In the genomic region with DNA sequence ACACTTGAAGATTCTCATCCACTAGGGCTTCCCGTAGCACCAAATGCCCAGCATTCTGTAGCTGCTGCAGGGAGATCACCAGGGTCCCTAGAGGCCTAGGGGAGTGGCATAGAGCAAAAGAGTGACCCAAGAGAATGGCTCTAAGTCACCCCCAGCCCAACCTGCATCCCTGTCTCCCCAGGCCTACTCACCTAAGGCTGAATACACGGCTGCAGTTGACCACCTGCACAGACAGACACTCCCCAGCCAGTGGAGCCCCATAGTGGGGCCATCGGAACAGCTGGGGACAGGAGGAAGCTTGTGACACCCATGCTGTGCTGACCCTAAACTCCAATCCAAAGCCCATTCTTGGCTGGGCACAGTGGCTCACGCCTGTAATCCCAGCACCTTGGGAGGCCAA, we compare ENCODE assay signal across 25 cellular contexts. TPM values are rescaled to one million over a fixed set of nuclear protein-coding genes. Genes with fewer than 3 reads are reported as not detected.
DNase-seq lines count a peak whose midpoint lies in the region; ATAC-seq, FAIRE-seq and TF ChIP-seq lines count a peak whose summit lies in the region.
"Had no signal": no experiment of that assay in that cellular context is flagged by ENCODE, and none has a peak within 500 bp of the region (broad histone marks: within the 10 kb centered on the region; RNA-seq: fewer than 3 reads in every experiment).

No MANE protein-coding gene starts in this region.

- no peaks in the 10 kb centered on the region for H3F3A ChIP-seq in OCI-LY1 (ENCODE audit: insufficient read depth, low read length)

- no peaks in the 10 kb centered on the region for H3K9me3 ChIP-seq in OCI-LY1 (ENCODE audit: low read length)
- no peaks in the 10 kb centered on the region for H3K9me3 ChIP-seq in kidney (ENCODE audit: control insufficient read depth in 1 of 2, low read length in 2 of 2)
- no peaks in the 10 kb centered on the region for H3K9me3 ChIP-seq in spleen
- no peaks in the 10 kb centered on the region for H3K9me3 ChIP-seq in prostate gland
- H3K9me3 ChIP-seq: A549; BLaER1 treated with 17β-estradiol and CSF1 and Interleukin-3, amounts not matched to agents 10 nM and 100 nM had no signal

- H3K36me3 ChIP-seq in H7 (replicated peaks; ENCODE audit: control insufficient read depth, insufficient read depth, low read length) = no peaks in the 10 kb centered on the region
- H3K36me3 ChIP-seq in OCI-LY1 (ENCODE audit: insufficient read depth, low read length) = no peaks in the 10 kb centered on the region
- H3K36me3 ChIP-seq in kidney (ENCODE audit: control insufficient read depth in 1 of 2, insufficient read depth in 2 of 2, low read length in 2 of 2) = no peaks in the 10 kb centered on the region
- no peaks in the 10 kb centered on the region for H3K36me3 ChIP-seq in spleen
- no peaks in the 10 kb centered on the region for H3K36me3 ChIP-seq in prostate gland
- H3K36me3 ChIP-seq: BLaER1 treated with 17β-estradiol and CSF1 and Interleukin-3, amounts not matched to agents 10 nM and 100 nM had no signal

- no peak for TF ChIP-seq CTCF in OCI-LY1 (IDR thresholded peaks at IDR 0.05; ENCODE audit: low read length)
- TF ChIP-seq CTCF in kidney (IDR thresholded peaks at IDR 0.05; ENCODE audit: borderline replicate concordance, extremely low read depth, insufficient read depth) = no peak
- TF ChIP-seq CTCF in spleen (IDR thresholded peaks at IDR 0.05 in 8 of 11, conservative IDR thresholded peaks at IDR 0.05 in 3 of 11) = no peak
- no peak for TF ChIP-seq CTCF in prostate gland (IDR thresholded peaks at IDR 0.05)

- H2AFZ ChIP-seq in OCI-LY1 (ENCODE audit: low read length) = no peak overlapping the region

- no peak for FAIRE-seq in kidney (lab: Jason Lieb, UNC)
- FAIRE-seq: A549, G401.6 had no signal

- ATAC-seq in GM19328 (IDR thresholded peaks at IDR 0.05; ENCODE audit: unreplicated experiment) = no peak
- ATAC-seq: A549, Panc1 had no signal

- peak overlapping the region; percentile 69; the same call in 1 of the 2 replicates for H3K9ac ChIP-seq in OCI-LY1 (ENCODE audit: low read length)
- no peak overlapping the region for H3K9ac ChIP-seq in kidney (ENCODE audit: low read length in 2 of 2)
- H3K9ac ChIP-seq: BLaER1 treated with 17β-estradiol and CSF1 and Interleukin-3, amounts not matched to agents 10 nM and 100 nM had no signal

- peak overlapping the region; percentile 8 for H3K4me2 ChIP-seq in OCI-LY1 (ENCODE audit: low read length)
- H3K4me2 ChIP-seq: A549 had no signal

- no peaks in the 10 kb centered on the region for H3K79me2 ChIP-seq in OCI-LY1 (ENCODE audit: insufficient read depth, low read length)

- no peak overlapping the region for H3K4me3 ChIP-seq in H7 (ENCODE audit: insufficient read depth, low read depth, low read length)
- peak overlapping the region; percentile 44 for H3K4me3 ChIP-seq in OCI-LY1 (ENCODE audit: low read depth, low read length, poor library complexity, severe bottlenecking)
- H3K4me3 ChIP-seq in kidney (ENCODE audit: low read length in 2 of 2) = no peak overlapping the region
- no peak overlapping the region for H3K4me3 ChIP-seq in spleen
- H3K4me3 ChIP-seq in prostate gland = no peak overlapping the region
- H3K4me3 ChIP-seq: A549; BLaER1 treated with 17β-estradiol and CSF1 and Interleukin-3, amounts not matched to agents 10 nM and 100 nM; SK-N-MC had no signal

- 83 to 95% (median 90%) methylated on average over 3 to 4 of the region's 4 CpGs for WGBS in spleen, 5 donors
- WGBS in prostate gland = 83% methylated on average over 4 of the region's 4 CpGs

- no peaks in the 10 kb centered on the region for H3K9me2 ChIP-seq in OCI-LY1 (ENCODE audit: low read depth, low read length)

- intact Hi-C loops in kidney (cut with DNase I) = no loop called here
- intact Hi-C loops in spleen (cut with DNase I; ENCODE audit: low total_unique reads) = no loop called here
- intact Hi-C loops in prostate gland (cut with DNase I) = no loop called here

- DNase-seq in H7 (peak; percentile 12), kidney (peak; percentile 18), spleen (peak; percentile 43), DMS 273 treated with DMSO at 0.1 percent for 48 hours (lab: John Stamatoyannopoulos, UW) (no peak), prostate gland (ENCODE audit: low spot score) (no peak)
- DNase-seq: AML-193; CD4-positive, alpha-beta T cell; GOT3; HCEC 1CT; Karpas-422; NCI-H1092; NCI-H1436; NCI-H187 treated with DMSO at 0.1 percent for 48 hours; NCI-H2171 treated with DMSO at 0.1 percent for 48 hours; NCI-H524; NCI-H748 treated with DMSO at 0.1 percent for 48 hours; SIG-M5 had no signal

- H3K27ac ChIP-seq in OCI-LY1 (ENCODE audit: low read depth, low read length, poor library complexity, severe bottlenecking) = peak overlapping the region; percentile 97
- no peak overlapping the region for H3K27ac ChIP-seq in kidney (ENCODE audit: low read depth in 2 of 2, low read length in 2 of 2)
- H3K27ac ChIP-seq in spleen = peak overlapping the region in 2 of 8 donors; percentile 55 to 70
- H3K27ac ChIP-seq in prostate gland = no peak overlapping the region
- H3K27ac ChIP-seq: A549; BLaER1 treated with 17β-estradiol and CSF1 and Interleukin-3, amounts not matched to agents 10 nM and 100 nM; RWPE1; SK-N-MC had no signal

- no peak for TF ChIP-seq POLR2A in spleen (IDR thresholded peaks at IDR 0.05)
- no peak for TF ChIP-seq POLR2A in prostate gland (IDR thresholded peaks at IDR 0.05)

- H3K4me1 ChIP-seq in OCI-LY1 (ENCODE audit: insufficient read depth, low read length, severe bottlenecking) = peaks cover 66% of the 10 kb centered on the region
- H3K4me1 ChIP-seq in kidney (ENCODE audit: control insufficient read depth in 1 of 2, insufficient read depth in 1 of 2, low read depth in 1 of 2, low read length in 2 of 2) = peaks cover 3 to 4% of the 10 kb centered on the region in 2 donors
- H3K4me1 ChIP-seq in spleen = peaks cover 4 to 14% (median 12%) of the 10 kb centered on the region in 6 donors
- H3K4me1 ChIP-seq in prostate gland (replicated peaks) = no peaks in the 10 kb centered on the region

- H3K27me3 ChIP-seq in H7 (ENCODE audit: control insufficient read depth, insufficient read depth, low read length) (peaks cover 28% of the 10 kb centered on the region), OCI-LY1 (ENCODE audit: insufficient read depth, low read length) (no peaks in the 10 kb centered on the region), spleen (replicated peaks in 1 of 7) (peaks cover 0 to 19% (median 13%) of the 10 kb centered on the region in 7 donors), prostate gland (replicated peaks; ENCODE audit: insufficient read depth) (no peaks in the 10 kb centered on the region)

- no peaks in the 10 kb centered on the region for H4K20me1 ChIP-seq in OCI-LY1 (ENCODE audit: insufficient read depth, low read length)

RNA-seq across cellular contexts. Expression of gene SPAG4, which starts 9.5 kb away (rescaled TPM):
- total RNA-seq in H7 (2014; rRNA removed; shearing (Covaris generic)) = 6.1 and 8.0 TPM in 2 replicates
- 16.0 TPM for total RNA-seq in kidney
- 13.1 TPM for polyA plus RNA-seq in kidney (ENCODE audit: insufficient read depth, low read depth, low replicate concordance)
- total RNA-seq in spleen = 10 to 100 TPM in 5 of 7 donors, 1 to 10 TPM in 2; 2.5 to 32.1 (median 14.7) TPM
- 10 to 100 TPM in 1 of 3 donors, 1 to 10 TPM in 2; 5.2 to 10.9 (median 5.7) TPM for polyA plus RNA-seq in spleen
- total RNA-seq in prostate gland = 10 to 100 TPM in 1 of 2 donors, under 1 TPM in 1; 0.91 to 10.4 TPM

RNA-seq across cellular contexts. Expression of gene CPNE1, which starts 58.6 kb away (rescaled TPM):
- total RNA-seq in H7 (2014; rRNA removed; shearing (Covaris generic)) = 108 and 126 TPM in 2 replicates
- total RNA-seq in kidney = 145 TPM
- 128 TPM for polyA plus RNA-seq in kidney (ENCODE audit: insufficient read depth, low read depth, low replicate concordance)
- 100 to 1,000 TPM in 6 of 7 donors, 10 to 100 TPM in 1; 93.9 to 247 (median 234) TPM for total RNA-seq in spleen
- polyA plus RNA-seq in spleen = 100 to 1,000 TPM; 183 to 215 (median 203) TPM
- 10 to 100 TPM; 90.1 to 91.4 TPM for total RNA-seq in prostate gland

RNA-seq across cellular contexts. Expression of gene RBM12, which starts 58.6 kb away (rescaled TPM):
- total RNA-seq in H7 (2014; rRNA removed; shearing (Covaris generic)) = 49.5 and 50.0 TPM in 2 replicates
- total RNA-seq in kidney (101 TPM), spleen (100 to 1,000 TPM in 1 of 7 donors, 10 to 100 TPM in 6; 44.6 to 100 (median 89.1) TPM), prostate gland (10 to 100 TPM; 31.8 to 38.9 TPM)
- polyA plus RNA-seq in kidney (ENCODE audit: insufficient read depth, low read depth, low replicate concordance) (11.1 TPM), spleen (10 to 100 TPM; 10.6 to 17.9 (median 14.4) TPM)

Comparison
In these comparisons a context has a peak if more than half of its experiments do, and no peak if none do; other contexts are left out.
1. DNase-seq: peak in H7 (single experiment), kidney (single experiment) and spleen (single experiment); none in DMS 273 treated with DMSO at 0.1 percent for 48 hours (single experiment) and prostate gland (single experiment).